Comparison of ENCODE assay signal across 14 cellular contexts in genomic region chr11:58334708-58335107, GRCh38. TPM values are rescaled to one million over a fixed set of nuclear protein-coding genes. Genes with fewer than 3 reads are reported as not detected.
DNase-seq lines count a peak whose midpoint lies in the region; ATAC-seq and TF ChIP-seq lines count a peak whose summit lies in the region.
"Had no signal": no experiment of that assay in that cellular context is flagged by ENCODE, and none has a peak within 500 bp of the region (broad histone marks: within the 10 kb centered on the region; RNA-seq: fewer than 3 reads in every experiment).

No MANE protein-coding gene starts in this region.

- H3K79me2 ChIP-seq in OCI-LY7 (ENCODE audit: insufficient read depth, low read depth, low read length): no peaks in the 10 kb centered on the region

- H3K36me3 ChIP-seq in RWPE2 (ENCODE audit: low read depth) (no peaks in the 10 kb centered on the region), OCI-LY7 (ENCODE audit: insufficient read depth, low read length) (no peaks in the 10 kb centered on the region)
- H3K36me3 ChIP-seq: sigmoid colon had no signal

- POLR2A ChIA-PET in OCI-LY7 (lab: Charles Lee): no interaction called here

- H3K27ac ChIP-seq in RWPE2 (ENCODE audit: poor library complexity, severe bottlenecking) (peak overlapping the region; percentile 68), caudate nucleus (ENCODE audit: low read depth, low read length) (no peak overlapping the region), OCI-LY7 (ENCODE audit: low read depth, low read length, poor library complexity, severe bottlenecking) (no peak overlapping the region)
- H3K27ac ChIP-seq: sigmoid colon had no signal

- peak; percentile 50 for DNase-seq in GM04503 (ENCODE audit: low read depth)
- DNase-seq in RWPE2 (ENCODE audit: low spot score): peak; percentile 46
- DNase-seq in fibroblast of gingiva (ENCODE audit: low read depth): peak; percentile 59
- DNase-seq in pulmonary artery endothelial cell (ENCODE audit: low read depth, low spot score): peak; percentile 56
- no peak for DNase-seq in caudate nucleus (lab: John Stamatoyannopoulos, UW)
- no peak for DNase-seq in AML-193 (lab: John Stamatoyannopoulos, UW)
- DNase-seq in OCI-LY7 (ENCODE audit: low spot score): no peak
- DNase-seq: activated T-cell treated with anti-CD3 and anti-CD28 coated beads, Interleukin-2, amount 50 U/mL, for 72 hours; DMS153; NCI-H2107; sigmoid colon had no signal

- peak; percentile 100 for ATAC-seq in RWPE2 (ENCODE audit: low read depth)
- ATAC-seq in GM19395 (IDR thresholded peaks at IDR 0.05; ENCODE audit: unreplicated experiment): no peak
- ATAC-seq: activated T-cell treated with anti-CD3 and anti-CD28 coated beads, Interleukin-2, amount 50 U/mL, for 72 hours had no signal

- no peaks in the 10 kb centered on the region for H3K27me3 ChIP-seq in RWPE2 (ENCODE audit: insufficient read depth, poor library complexity, severe bottlenecking)
- H3K27me3 ChIP-seq: sigmoid colon had no signal

- no peaks in the 10 kb centered on the region for H3K9me2 ChIP-seq in OCI-LY7 (ENCODE audit: insufficient read depth, low read length)

- TF ChIP-seq CTCF in RWPE2 (IDR thresholded peaks at IDR 0.05; ENCODE audit: poor library complexity, severe bottlenecking): no peak
- no peak for TF ChIP-seq CTCF in OCI-LY7 (conservative IDR thresholded peaks at IDR 0.05; ENCODE audit: low read length)

- no TSS peak for BruUV-seq in OCI-LY7 (replicated peaks; lab: Mats Ljungman, UMichigan)

- intact Hi-C loops in OCI-LY7 (cut with micrococcal nuclease; ENCODE audit: unreplicated experiment): no loop called here

- peaks cover 14% of the 10 kb centered on the region for H3K4me1 ChIP-seq in RWPE2 (ENCODE audit: insufficient read depth, poor library complexity, severe bottlenecking)
- no peaks in the 10 kb centered on the region for H3K4me1 ChIP-seq in OCI-LY7 (ENCODE audit: insufficient read depth, low read length, poor library complexity, severe bottlenecking)
- H3K4me1 ChIP-seq: sigmoid colon had no signal

- no peak overlapping the region for H2AFZ ChIP-seq in OCI-LY7 (ENCODE audit: low read length)

- H3K4me2 ChIP-seq in OCI-LY7 (ENCODE audit: low read length): no peak overlapping the region

- H4K20me1 ChIP-seq in OCI-LY7 (ENCODE audit: insufficient read depth, low read length): no peaks in the 10 kb centered on the region

- CTCF ChIA-PET in OCI-LY7 (lab: Charles Lee; ENCODE audit: unreplicated experiment): no interaction called here

- H3K4me3 ChIP-seq in RWPE2 (ENCODE audit: severe bottlenecking) (no peak overlapping the region), OCI-LY7 (ENCODE audit: low read depth, low read length, poor library complexity, severe bottlenecking) (no peak overlapping the region)
- H3K4me3 ChIP-seq: sigmoid colon had no signal

- H3K9me3 ChIP-seq in RWPE2 (ENCODE audit: severe bottlenecking) (peaks cover 6% of the 10 kb centered on the region), OCI-LY7 (ENCODE audit: low read length) (no peaks in the 10 kb centered on the region)
- H3K9me3 ChIP-seq: sigmoid colon had no signal

RNA-seq across cellular contexts. Expression of gene OR5B17, which starts 24.2 kb away (rescaled TPM):
- not detected in 2 replicates for total RNA-seq in pulmonary artery endothelial cell
- total RNA-seq in OCI-LY7 (2014; rRNA removed; shearing (Covaris generic)): not detected in 2 replicates
- total RNA-seq in OCI-LY7 (2022): not detected in 2 replicates
- total RNA-seq: activated T-cell treated with anti-CD3 and anti-CD28 coated beads, Interleukin-2, amount 50 U/mL, for 72 hours; mucosa of gallbladder; sigmoid colon; urinary bladder had no signal

Comparison
In these comparisons a context has a peak if more than half of its experiments do, and no peak if none do; other contexts are left out.
1. DNase-seq: peak in GM04503 (single experiment), RWPE2 (single experiment), fibroblast of gingiva (single experiment) and pulmonary artery endothelial cell (single experiment); none in caudate nucleus (0 of 61), AML-193 (0 of 2) and OCI-LY7 (single experiment).